In genomic region chr18:37484893-37485834, GRCh38 we compare ENCODE assay signal across 10 cellular contexts.
DNase-seq lines count a peak whose midpoint lies in the region; ATAC-seq and TF ChIP-seq lines count a peak whose summit lies in the region.
"Had no signal": no experiment of that assay in that cellular context is flagged by ENCODE, and none has a peak within 500 bp of the region (broad histone marks: within the 10 kb centered on the region; RNA-seq: fewer than 3 reads in every experiment).

No MANE protein-coding gene starts in this region.

- H3K4me1 ChIP-seq in foreskin keratinocyte (no peaks in the 10 kb centered on the region), Peyer's patch (no peaks in the 10 kb centered on the region)
- H3K4me1 ChIP-seq: SJSA1 had no signal

- H3K4me3 ChIP-seq in retinal pigment epithelial cell (ENCODE audit: low read length) (no peak overlapping the region), WERI-Rb-1 (ENCODE audit: low read depth, low read length) (no peak overlapping the region), Peyer's patch (peak overlapping the region in 1 of 4 donors; percentile 29)
- H3K4me3 ChIP-seq: BLaER1, SJSA1 had no signal

- DNase-seq in NCI-H2081 (lab: John Stamatoyannopoulos, UW) = peak; percentile 34 to 61
- DNase-seq in NCI-H2081 treated with DMSO at 0.1 percent for 48 hours (lab: John Stamatoyannopoulos, UW) = no peak
- DNase-seq in NCI-H2196 treated with DMSO at 0.1 percent for 48 hours (lab: John Stamatoyannopoulos, UW; ENCODE audit: unreplicated experiment) = peak; percentile 16
- peak in 1 of 2 donors; percentile 32 for DNase-seq in foreskin keratinocyte
- DNase-seq in retinal pigment epithelial cell (ENCODE audit: low read depth) = no peak
- DNase-seq in WERI-Rb-1 = no peak
- DNase-seq in MV-4-11 (lab: John Stamatoyannopoulos, UW) = no peak
- DNase-seq in Peyer's patch = no peak

- TF ChIP-seq POLR2A in Peyer's patch (IDR thresholded peaks at IDR 0.05) = no peak

- TF ChIP-seq CTCF in foreskin keratinocyte (conservative IDR thresholded peaks at IDR 0.05) (peak; percentile 64), retinal pigment epithelial cell (conservative IDR thresholded peaks at IDR 0.05; ENCODE audit: low read depth, low read length) (peak; percentile 38), WERI-Rb-1 (IDR thresholded peaks at IDR 0.05; ENCODE audit: low read depth, low read length) (no peak), Peyer's patch (IDR thresholded peaks at IDR 0.05) (peak in 3 of 6 experiments; percentile 21 to 31 (median 26))

- H3K36me3 ChIP-seq in WERI-Rb-1 = no peaks in the 10 kb centered on the region
- no peaks in the 10 kb centered on the region for H3K36me3 ChIP-seq in Peyer's patch
- H3K36me3 ChIP-seq: BLaER1, SJSA1 had no signal

- H3K9me3 ChIP-seq in WERI-Rb-1 (ENCODE audit: severe bottlenecking) (no peaks in the 10 kb centered on the region), Peyer's patch (no peaks in the 10 kb centered on the region)
- H3K9me3 ChIP-seq: SJSA1 had no signal

- H3K27me3 ChIP-seq in foreskin keratinocyte = peaks cover 67% of the 10 kb centered on the region
- no peaks in the 10 kb centered on the region for H3K27me3 ChIP-seq in WERI-Rb-1 (ENCODE audit: insufficient read depth, low read depth, severe bottlenecking)
- no peaks in the 10 kb centered on the region for H3K27me3 ChIP-seq in Peyer's patch
- H3K27me3 ChIP-seq: BLaER1 had no signal

- ATAC-seq in foreskin keratinocyte = peak; percentile 94

- H3K27ac ChIP-seq in foreskin keratinocyte (no peak overlapping the region), WERI-Rb-1 (no peak overlapping the region), Peyer's patch (no peak overlapping the region)
- H3K27ac ChIP-seq: BLaER1, SJSA1 had no signal

Comparison
In these comparisons a context has a peak if more than half of its experiments do, and no peak if none do; other contexts are left out.
1. DNase-seq: peak in NCI-H2081 (2 of 2) and NCI-H2196 treated with DMSO at 0.1 percent for 48 hours (single experiment); none in NCI-H2081 treated with DMSO at 0.1 percent for 48 hours (single experiment), retinal pigment epithelial cell (single experiment), WERI-Rb-1 (single experiment), MV-4-11 (single experiment) and Peyer's patch (0 of 3).